8 cellular contexts compared by ENCODE assay signal in genomic region chr5:160193076-160193475, GRCh38. TPM values are rescaled to one million over a fixed set of nuclear protein-coding genes. Genes with fewer than 3 reads are reported as not detected.
"Had no signal": no experiment of that assay in that cellular context is flagged by ENCODE, and none has a peak within 500 bp of the region (broad histone marks: within the 10 kb centered on the region; RNA-seq: fewer than 3 reads in every experiment).

No MANE protein-coding gene starts in this region.

RNA-seq across cellular contexts. Expression of gene FABP6, which starts 36.2 kb away (rescaled TPM):
- total RNA-seq: chondrocyte, colonic mucosa, dermis microvascular lymphatic vessel endothelial cell, gastrocnemius medialis, kidney epithelial cell, lung microvascular endothelial cell, mononuclear cell, mucosa of gallbladder had no signal
